Comparison of ENCODE assay signal across 36 cellular contexts in the genomic region with DNA sequence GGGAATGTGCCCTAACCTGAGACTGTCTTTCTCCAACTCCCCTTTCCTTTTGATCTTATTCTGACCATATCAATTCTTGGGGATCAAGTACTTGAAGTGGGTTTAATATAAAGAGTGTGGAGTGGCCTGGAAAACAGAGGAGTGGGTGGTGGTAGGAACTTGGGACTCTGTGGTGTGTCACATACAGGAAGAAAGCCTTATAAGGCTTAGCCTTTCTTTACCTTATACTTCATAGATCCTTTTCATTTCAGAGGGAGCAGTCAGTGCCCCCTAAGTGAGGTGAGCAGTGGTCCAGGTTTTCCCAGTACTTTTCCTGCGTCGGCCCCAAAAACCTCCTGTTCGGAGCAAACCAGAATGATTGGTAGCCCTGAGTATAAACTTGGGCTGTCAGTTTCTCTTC. TPM values are rescaled to one million over a fixed set of nuclear protein-coding genes. Genes with fewer than 3 reads are reported as not detected.
"Had no signal": no experiment of that assay in that cellular context is flagged by ENCODE, and none has a peak within 500 bp of the region (broad histone marks: within the 10 kb centered on the region; RNA-seq: fewer than 3 reads in every experiment).

No MANE protein-coding gene starts in this region.

- DNase-seq: Kasumi-1, MG63, NCI-H1092, NCI-H1105, NCI-H1417 treated with DMSO at 0.1 percent for 48 hours, NCI-H1436 treated with DMSO at 0.1 percent for 48 hours, NCI-H1694 treated with DMSO at 0.1 percent for 48 hours, NCI-H187 treated with DMSO at 0.1 percent for 48 hours, NCI-H2029, NCI-H2081, NCI-H2171 treated with DMSO at 0.1 percent for 48 hours, NCI-H2227 treated with DMSO at 0.1 percent for 48 hours, NCI-H446 treated with DMSO at 0.1 percent for 48 hours, NCI-H510A, NCI-H524, NCI-H526, NCI-H69, NCI-H748 treated with DMSO at 0.1 percent for 48 hours, NCI-H82, PC-9, SHP77, SIG-M5, SJCRH30, T-cell, T-helper 17 cell had no signal

- H3K4me2 ChIP-seq: PC-9 had no signal

- H3K9me3 ChIP-seq: MG63, SJCRH30 had no signal

- H2AFZ ChIP-seq: PC-9 had no signal

- H3K27me3 ChIP-seq: MG63, SJCRH30 had no signal

- H3K4me3 ChIP-seq: MG63, PC-9, SJCRH30, SK-N-MC had no signal

- H3K27ac ChIP-seq: PC-9, RWPE1, SJCRH30, SK-N-MC had no signal

- H3K36me3 ChIP-seq: MG63, SJCRH30 had no signal

- ATAC-seq: Panc1, Right ventricle myocardium inferior, SK-N-SH treated with all-trans-retinoic acid at 6 μM for 48 hours, T-cell, T-helper 17 cell had no signal

- H3K4me1 ChIP-seq: SJCRH30 had no signal

- FAIRE-seq: RCC 7860 had no signal

RNA-seq across cellular contexts. Expression of a gene that starts 0.5 kb away (rescaled TPM):
- total RNA-seq: M059J; OCI-LY7; PC-9; Right ventricle myocardium inferior; RPMI7951; SJCRH30; SK-MEL-5; T-cell; T-helper 1 cell treated with Interleukin-12 subunit alpha and Interleukin-12 subunit beta and Interleukin-4 antibody, amounts not matched to agents 30 ng/mL and 1 ng/mL, for 36 hours; T-helper 17 cell had no signal

RNA-seq across cellular contexts. Expression of a gene that starts 25.1 kb away (rescaled TPM):
- total RNA-seq: M059J; OCI-LY7; PC-9; Right ventricle myocardium inferior; RPMI7951; SJCRH30; SK-MEL-5; T-cell; T-helper 1 cell treated with Interleukin-12 subunit alpha and Interleukin-12 subunit beta and Interleukin-4 antibody, amounts not matched to agents 30 ng/mL and 1 ng/mL, for 36 hours; T-helper 17 cell had no signal
